Comparison of ENCODE assay signal across 1 cellular context in genomic region chr15:71752604-71753289, GRCh38.
TF ChIP-seq lines count a peak whose summit lies in the region.

No MANE protein-coding gene starts in this region.

TF ChIP-seq in H1, 55 proteins besides CTCF, POLR2A, EP300 and RAD21 (continued from another document):
- TF ChIP-seq YY1 (IDR thresholded peaks at IDR 0.05; ENCODE audit: low read depth, low read length): no peak
- no peak for TF ChIP-seq RFX5 (IDR thresholded peaks at IDR 0.05; ENCODE audit: borderline replicate concordance, low read depth, low read length)
- TF ChIP-seq E2F6 (IDR thresholded peaks at IDR 0.05): no peak
- TF ChIP-seq HDAC2 (IDR thresholded peaks at IDR 0.05; ENCODE audit: borderline replicate concordance in 1 of 2, low read depth in 2 of 2, low read length in 2 of 2): no peak
- no peak for TF ChIP-seq FOSL1 (IDR thresholded peaks at IDR 0.05; ENCODE audit: insufficient read depth, low read depth, low read length)
- TF ChIP-seq CEBPB (IDR thresholded peaks at IDR 0.05; ENCODE audit: low read depth, low read length): no peak
- no peak for TF ChIP-seq SIX5 (IDR thresholded peaks at IDR 0.05; ENCODE audit: low read depth, low read length)
- TF ChIP-seq SIRT6 (IDR thresholded peaks at IDR 0.05; ENCODE audit: low read length): no peak
- no peak for TF ChIP-seq USF2 (IDR thresholded peaks at IDR 0.05; ENCODE audit: low read length)
- TF ChIP-seq EZH2 (IDR thresholded peaks at IDR 0.05; ENCODE audit: low read depth, low read length, severe bottlenecking): no peak
- no peak for TF ChIP-seq EGR1 (IDR thresholded peaks at IDR 0.05; ENCODE audit: borderline replicate concordance, low read depth, low read length)
- TF ChIP-seq CBX5 (IDR thresholded peaks at IDR 0.05; ENCODE audit: low read depth, low read length): no peak
- TF ChIP-seq, protein P1, sequence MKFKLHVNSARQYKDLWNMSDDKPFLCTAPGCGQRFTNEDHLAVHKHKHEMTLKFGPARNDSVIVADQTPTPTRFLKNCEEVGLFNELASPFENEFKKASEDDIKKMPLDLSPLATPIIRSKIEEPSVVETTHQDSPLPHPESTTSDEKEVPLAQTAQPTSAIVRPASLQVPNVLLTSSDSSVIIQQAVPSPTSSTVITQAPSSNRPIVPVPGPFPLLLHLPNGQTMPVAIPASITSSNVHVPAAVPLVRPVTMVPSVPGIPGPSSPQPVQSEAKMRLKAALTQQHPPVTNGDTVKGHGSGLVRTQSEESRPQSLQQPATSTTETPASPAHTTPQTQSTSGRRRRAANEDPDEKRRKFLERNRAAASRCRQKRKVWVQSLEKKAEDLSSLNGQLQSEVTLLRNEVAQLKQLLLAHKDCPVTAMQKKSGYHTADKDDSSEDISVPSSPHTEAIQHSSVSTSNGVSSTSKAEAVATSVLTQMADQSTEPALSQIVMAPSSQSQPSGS (IDR thresholded peaks at IDR 0.05; ENCODE audit: low read length): no peak
- TF ChIP-seq NANOG (IDR thresholded peaks at IDR 0.05; ENCODE audit: insufficient read depth, low read depth, low read length, poor library complexity, severe bottlenecking): no peak
- TF ChIP-seq SRF (IDR thresholded peaks at IDR 0.05; ENCODE audit: low read depth, low read length): no peak
